22 cellular contexts compared by ENCODE assay signal in the genomic region with DNA sequence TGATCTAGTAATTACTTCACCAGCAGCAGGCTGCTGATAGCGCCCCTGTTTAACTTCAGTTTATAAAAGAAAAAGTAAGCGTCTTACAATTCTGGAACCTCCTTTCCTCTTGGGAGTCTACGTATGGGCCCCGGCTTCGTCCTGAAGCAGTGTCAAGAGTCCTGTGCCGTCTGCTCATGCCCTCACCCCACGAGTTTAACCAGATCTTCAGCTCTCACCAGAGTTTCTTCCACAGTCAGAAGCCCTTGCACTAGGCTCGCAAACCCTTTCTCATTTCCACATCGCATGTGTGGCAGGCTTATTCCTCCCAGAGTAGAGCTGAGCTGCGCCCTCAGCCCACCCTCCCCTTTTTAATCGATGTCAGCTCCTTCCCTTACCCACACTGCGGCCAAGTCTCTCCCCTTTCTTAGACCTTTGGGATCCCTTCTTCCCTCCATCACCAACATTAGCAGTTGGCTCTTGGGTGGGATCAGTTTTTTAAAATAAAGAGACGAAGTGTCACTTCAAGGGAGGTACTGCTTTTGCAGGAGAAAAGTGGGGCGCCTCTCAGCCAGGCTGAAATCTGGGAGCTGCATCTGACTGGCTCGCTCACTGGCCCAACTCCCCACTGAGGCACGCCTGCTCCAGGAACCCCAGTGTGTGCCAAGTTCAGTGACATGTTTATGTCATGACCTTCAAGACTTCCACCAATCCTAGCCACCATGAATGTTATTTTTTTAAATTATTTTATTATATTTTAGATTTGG.
DNase-seq lines count a peak whose midpoint lies in the region; ATAC-seq and TF ChIP-seq lines count a peak whose summit lies in the region.
"Had no signal": no experiment of that assay in that cellular context is flagged by ENCODE, and none has a peak within 500 bp of the region (broad histone marks: within the 10 kb centered on the region; RNA-seq: fewer than 3 reads in every experiment).

No MANE protein-coding gene starts in this region.

- peak; percentile 35 for DNase-seq in activated CD8-positive, alpha-beta memory T cell treated with anti-CD3 and anti-CD28 coated beads for 24 hours
- no peak for DNase-seq in activated CD8-positive, alpha-beta memory T cell treated with anti-CD3 and anti-CD28 coated beads, Interleukin-2, amount 50 U/mL, for 4 hours
- DNase-seq in endodermal cell (peak; percentile 35), neural crest cell (ENCODE audit: low read depth, low spot score) (no peak)
- DNase-seq: 8988T, COR-L47, DMS 273 treated with DMSO at 0.1 percent for 48 hours, Kasumi-1, NCI-H1048, NCI-H1436 treated with DMSO at 0.1 percent for 48 hours, NCI-H2029, NCI-H345, NCI-H524 treated with DMSO at 0.1 percent for 48 hours, PC-9 had no signal

- H3K9me3 Mint-ChIP-seq in endodermal cell: no peaks in the 10 kb centered on the region
- H3K9me3 Mint-ChIP-seq in neural crest cell: no peaks in the 10 kb centered on the region

- H3K4me3 Mint-ChIP-seq in endodermal cell (no peak overlapping the region), neural crest cell (no peak overlapping the region)
- H3K4me3 Mint-ChIP-seq: B cell had no signal

- H3K4me3 ChIP-seq in endodermal cell (ENCODE audit: low read length): no peak overlapping the region
- H3K4me3 ChIP-seq: HAP-1, MG63, PC-9 had no signal

- no peaks in the 10 kb centered on the region for H3K9me3 ChIP-seq in endodermal cell (ENCODE audit: control insufficient read depth, low read length)
- H3K9me3 ChIP-seq: HAP-1, MG63 had no signal

- H3K27me3 ChIP-seq in endodermal cell (ENCODE audit: control insufficient read depth, insufficient read depth, low read length, poor library complexity, severe bottlenecking): no peaks in the 10 kb centered on the region
- H3K27me3 ChIP-seq: MG63 had no signal

- peaks cover 18% of the 10 kb centered on the region for H3K4me1 Mint-ChIP-seq in endodermal cell
- peaks cover 26% of the 10 kb centered on the region for H3K4me1 Mint-ChIP-seq in neural crest cell
- H3K4me1 Mint-ChIP-seq: B cell had no signal

- ATAC-seq in HG03432 (IDR thresholded peaks at IDR 0.05; ENCODE audit: unreplicated experiment) (no peak), GM21576 (IDR thresholded peaks at IDR 0.05; ENCODE audit: unreplicated experiment) (no peak), HG02610 (IDR thresholded peaks at IDR 0.05; ENCODE audit: unreplicated experiment) (no peak), HG03439 (IDR thresholded peaks at IDR 0.05; ENCODE audit: unreplicated experiment) (no peak)

- TF ChIP-seq CTCF in endodermal cell (conservative IDR thresholded peaks at IDR 0.05) (no peak), neural crest cell (conservative IDR thresholded peaks at IDR 0.05) (no peak)

- H3K36me3 Mint-ChIP-seq in endodermal cell (ENCODE audit: low read depth) (peaks cover 8% of the 10 kb centered on the region), neural crest cell (ENCODE audit: low read depth) (peaks cover under 1% of the 10 kb centered on the region)

- H3K36me3 ChIP-seq in endodermal cell (ENCODE audit: control insufficient read depth, insufficient read depth, low read length): no peaks in the 10 kb centered on the region
- H3K36me3 ChIP-seq: HAP-1, MG63 had no signal

- H3K9ac ChIP-seq in endodermal cell (ENCODE audit: extremely low read depth, low read length, poor library complexity, severe bottlenecking): no peak overlapping the region

- H3K27ac Mint-ChIP-seq in endodermal cell (no peak overlapping the region), neural crest cell (ENCODE audit: unreplicated experiment) (peak overlapping the region; percentile 77)
- H3K27ac Mint-ChIP-seq: B cell had no signal

- H3K27me3 Mint-ChIP-seq in endodermal cell (ENCODE audit: insufficient read depth) (no peaks in the 10 kb centered on the region), neural crest cell (ENCODE audit: low read depth) (no peaks in the 10 kb centered on the region)
- H3K27me3 Mint-ChIP-seq: B cell had no signal

- 92 to 99% methylated on average over 11 to 16 of the region's 16 CpGs for WGBS in endodermal cell (ENCODE audit: insufficient coverage in 1 of 2, insufficient read length in 1 of 2), 2 experiments

- H3K27ac ChIP-seq in endodermal cell (ENCODE audit: low read depth, low read length): no peak overlapping the region
- H3K27ac ChIP-seq: PC-9, RWPE1 had no signal

- H3K4me1 ChIP-seq in endodermal cell (ENCODE audit: control insufficient read depth, insufficient read depth, low read length): peaks cover 3% of the 10 kb centered on the region

Comparison
In these comparisons a context has a peak if more than half of its experiments do, and no peak if none do; other contexts are left out.
1. DNase-seq: peak in activated CD8-positive, alpha-beta memory T cell treated with anti-CD3 and anti-CD28 coated beads for 24 hours (single experiment) and endodermal cell (single experiment); none in activated CD8-positive, alpha-beta memory T cell treated with anti-CD3 and anti-CD28 coated beads, Interleukin-2, amount 50 U/mL, for 4 hours (single experiment) and neural crest cell (single experiment).